ENCODE assay signal across 8 cellular contexts in genomic region chr16:73058616-73059409, GRCh38. TPM values are rescaled to one million over a fixed set of nuclear protein-coding genes. Genes with fewer than 3 reads are reported as not detected.
DNase-seq lines count a peak whose midpoint lies in the region; ATAC-seq and TF ChIP-seq lines count a peak whose summit lies in the region.

No MANE protein-coding gene starts in this region.

- intact Hi-C loops in ascending aorta (cut with DNase I) = loop anchor here (5.0 to 10.0 kb wide), 2 partner anchors 33 to 394 kb away; no protein-coding TSS in a partner anchor

- no peak for TF ChIP-seq CTCF in ascending aorta (IDR thresholded peaks at IDR 0.05)

- DNase-seq in stimulated activated CD4-positive, alpha-beta T cell treated with anti-CD3 and anti-CD28 coated beads, Interleukin-12 subunit alpha, Interleukin-12 subunit beta, amount 100 ng/mL, for 4 hours = peak; percentile 13
- DNase-seq in stimulated activated CD4-positive, alpha-beta T cell treated with anti-CD3 and anti-CD28 coated beads, Interleukin-4, amount 100 ng/mL, for 24 hours = no peak
- DNase-seq in NCI-H2227 (lab: John Stamatoyannopoulos, UW; ENCODE audit: unreplicated experiment) (peak; percentile 70), ascending aorta (ENCODE audit: low spot score in 2 of 2) (no peak), GM19240 (ENCODE audit: insufficient read length, low spot score) (no peak)

- H3K27ac ChIP-seq in ascending aorta (peak overlapping the region; percentile 98 to 99), iPS-20b (ENCODE audit: low read length) (no peak overlapping the region), skin epidermis (peak overlapping the region; percentile 26 to 95 (median 87))

- no peaks in the 10 kb centered on the region for H3K36me3 ChIP-seq in ascending aorta
- H3K36me3 ChIP-seq in iPS-20b (ENCODE audit: insufficient read depth, low read depth, low read length) = no peaks in the 10 kb centered on the region

- H3K4me1 ChIP-seq in ascending aorta = peaks cover 3 to 22% of the 10 kb centered on the region in 2 donors
- H3K4me1 ChIP-seq in iPS-20b (ENCODE audit: insufficient read depth, low read length) = peaks cover 61% of the 10 kb centered on the region

- ATAC-seq in HG02759 (IDR thresholded peaks at IDR 0.05; ENCODE audit: unreplicated experiment) = peak; percentile 37

- H3K9ac ChIP-seq in iPS-20b (ENCODE audit: low read depth, low read length) = no peak overlapping the region

- H3K9me3 ChIP-seq in ascending aorta (no peaks in the 10 kb centered on the region), iPS-20b (ENCODE audit: insufficient read depth, low read depth, low read length) (no peaks in the 10 kb centered on the region)

- H3K4me3 ChIP-seq in ascending aorta (peak overlapping the region; percentile 85 to 88), iPS-20b (ENCODE audit: low read length) (peak overlapping the region; percentile 67), skin epidermis (peak overlapping the region; percentile 53 to 79 (median 65))

- H3K27me3 ChIP-seq in ascending aorta = no peaks in the 10 kb centered on the region
- H3K27me3 ChIP-seq in iPS-20b (ENCODE audit: insufficient read depth, low read length) = peaks cover 88% of the 10 kb centered on the region

RNA-seq across cellular contexts. Expression of gene ZFHX3, which starts 10.9 kb away (rescaled TPM):
- total RNA-seq in ascending aorta = 34.8 TPM

Comparison
In these comparisons a context has a peak if more than half of its experiments do, and no peak if none do; other contexts are left out.
1. DNase-seq: peak in stimulated activated CD4-positive, alpha-beta T cell treated with anti-CD3 and anti-CD28 coated beads, Interleukin-12 subunit alpha, Interleukin-12 subunit beta, amount 100 ng/mL, for 4 hours (single experiment) and NCI-H2227 (single experiment); none in stimulated activated CD4-positive, alpha-beta T cell treated with anti-CD3 and anti-CD28 coated beads, Interleukin-4, amount 100 ng/mL, for 24 hours (single experiment), ascending aorta (0 of 2) and GM19240 (single experiment).
2. Peak in every context shown above with its lines, with median percentiles within 50 percentile points of each other: H3K4me3 ChIP-seq.